Comparison of ENCODE assay signal across 14 cellular contexts in genomic region chr3:56849698-56850097, GRCh38. TPM values are rescaled to one million over a fixed set of nuclear protein-coding genes. Genes with fewer than 3 reads are reported as not detected.
A peak's percentile ranks its signal among the peaks of the same experiment; 100 is the strongest.
DNase-seq lines count a peak whose midpoint lies in the region; ATAC-seq and TF ChIP-seq lines count a peak whose summit lies in the region.
"Had no signal": no experiment of that assay in that cellular context is flagged by ENCODE, and none has a peak within 500 bp of the region (broad histone marks: within the 10 kb centered on the region; RNA-seq: fewer than 3 reads in every experiment).

No MANE protein-coding gene starts in this region.

- H3K9me3 ChIP-seq in DOHH2 (ENCODE audit: control insufficient read depth, insufficient read depth, low read length) (no peaks in the 10 kb centered on the region), mammary epithelial cell (replicated peaks; ENCODE audit: insufficient read depth, low read length) (no peaks in the 10 kb centered on the region), skeletal muscle tissue (ENCODE audit: control insufficient read depth in 3 of 3, low read length in 3 of 3) (no peaks in the 10 kb centered on the region)

- H3K4me1 ChIP-seq in DOHH2 (ENCODE audit: control insufficient read depth, low read length) (peaks cover 26% of the 10 kb centered on the region), mammary epithelial cell (ENCODE audit: insufficient read depth, low read length) (peaks cover 31% of the 10 kb centered on the region), skeletal muscle tissue (ENCODE audit: control insufficient read depth in 3 of 3, insufficient read depth in 3 of 3, low read length in 3 of 3) (no peaks in the 10 kb centered on the region)

- DNase-seq in mammary epithelial cell: no peak
- no peak for DNase-seq in nephron progenitor cell
- DNase-seq in NCI-H2227 treated with DMSO at 0.1 percent for 48 hours (lab: John Stamatoyannopoulos, UW): no peak
- no peak for DNase-seq in ecto neural progenitor cell (ENCODE audit: low spot score)
- no peak for DNase-seq in left colon
- DNase-seq: C1 segment of cervical spinal cord; Calu3; CD4-positive, alpha-beta T cell; DMS 273 treated with DMSO at 0.1 percent for 48 hours had no signal

- no peaks in the 10 kb centered on the region for H3K36me3 Mint-ChIP-seq in nephron progenitor cell (ENCODE audit: low read depth)

- peaks cover 6% of the 10 kb centered on the region for H3K4me1 Mint-ChIP-seq in nephron progenitor cell

- no peaks in the 10 kb centered on the region for H3K9me2 ChIP-seq in DOHH2 (replicated peaks; ENCODE audit: control insufficient read depth, low read length)

- no peak overlapping the region for H3K4me3 Mint-ChIP-seq in nephron progenitor cell
- H3K4me3 Mint-ChIP-seq: B cell; CD4-positive, alpha-beta T cell had no signal

- CTCF ChIA-PET in mammary epithelial cell (lab: Charles Lee; ENCODE audit: low non-redundant PET): interaction anchor here (0.7 kb wide), 1 partner anchor 196 kb away, joined by 7 read pairs; no protein-coding TSS in a partner anchor

- in situ Hi-C loops in mammary epithelial cell (cut with MboI; ENCODE audit: low sequenced_read_pairs in 2 of 2): no loop called here

- H4K20me1 ChIP-seq in DOHH2 (ENCODE audit: control insufficient read depth, insufficient read depth, low read depth, low read length) (no peaks in the 10 kb centered on the region), mammary epithelial cell (ENCODE audit: insufficient read depth, low read length) (no peaks in the 10 kb centered on the region)

- H3K79me2 ChIP-seq in DOHH2 (ENCODE audit: control insufficient read depth, low read length) (no peaks in the 10 kb centered on the region), mammary epithelial cell (ENCODE audit: insufficient read depth, low read length) (no peaks in the 10 kb centered on the region)

- H3K4me2 ChIP-seq in DOHH2 (ENCODE audit: low read length) (peak overlapping the region; percentile 28), mammary epithelial cell (ENCODE audit: insufficient read depth, low read depth, low read length) (no peak overlapping the region)

- ATAC-seq in left colon: no peak
- ATAC-seq: GM12878, HCT116 had no signal

- peak overlapping the region; percentile 37 for H3K27ac Mint-ChIP-seq in nephron progenitor cell
- H3K27ac Mint-ChIP-seq: B cell; CD4-positive, alpha-beta T cell had no signal

- WGBS in mammary epithelial cell (ENCODE audit: low coverage, missing lambda C conversion rate): 49% methylated on average over 7 of the region's 7 CpGs

- TF ChIP-seq CTCF in DOHH2 (IDR thresholded peaks at IDR 0.05; ENCODE audit: low read depth, low read length, poor library complexity, severe bottlenecking) (no peak), mammary epithelial cell (conservative IDR thresholded peaks at IDR 0.05 in 1 of 2, IDR thresholded peaks at IDR 0.05 in 1 of 2; ENCODE audit: extremely low read depth in 1 of 2, insufficient read depth in 1 of 2, low read depth in 1 of 2, low read length in 2 of 2) (no peak), nephron progenitor cell (IDR thresholded peaks at IDR 0.05) (no peak)

- H3K27me3 ChIP-seq in DOHH2 (ENCODE audit: control insufficient read depth, low read length): no peaks in the 10 kb centered on the region
- H3K27me3 ChIP-seq in mammary epithelial cell (ENCODE audit: insufficient read depth, low read length): no peaks in the 10 kb centered on the region
- no peaks in the 10 kb centered on the region for H3K27me3 ChIP-seq in skeletal muscle tissue (ENCODE audit: control insufficient read depth in 3 of 3, insufficient read depth in 3 of 3, low read length in 3 of 3)

- dilution Hi-C loops in mammary epithelial cell (cut with HindIII; ENCODE audit: low sequenced_read_pairs): no loop called here

- no peaks in the 10 kb centered on the region for H3F3A ChIP-seq in DOHH2 (ENCODE audit: control insufficient read depth, insufficient read depth)

- H3K9ac ChIP-seq in mammary epithelial cell (ENCODE audit: insufficient read depth, low read length) (no peak overlapping the region), skeletal muscle tissue (ENCODE audit: low read depth in 1 of 3, low read length in 3 of 3) (no peak overlapping the region)

- intact Hi-C loops in mammary epithelial cell (cut with micrococcal nuclease) (loop anchor here (5.0 kb wide), 1 partner anchor 47 kb away; the partner anchor contains the start of gene ARHGEF3), left colon (cut with DNase I, micrococcal nuclease) (no loop called here)

- H3K27me3 Mint-ChIP-seq in nephron progenitor cell (ENCODE audit: low read depth, poor library complexity): peaks cover 3% of the 10 kb centered on the region
- H3K27me3 Mint-ChIP-seq: B cell; CD4-positive, alpha-beta T cell had no signal

- no peaks in the 10 kb centered on the region for H3K9me3 Mint-ChIP-seq in nephron progenitor cell
- H3K9me3 Mint-ChIP-seq: CD4-positive, alpha-beta T cell had no signal

- no TSS peak for BruUV-seq in mammary epithelial cell (replicated peaks; lab: Mats Ljungman, UMichigan)

- no peaks in the 10 kb centered on the region for H3K36me3 ChIP-seq in DOHH2 (ENCODE audit: control insufficient read depth, low read length)
- H3K36me3 ChIP-seq in mammary epithelial cell (ENCODE audit: insufficient read depth, low read length): no peaks in the 10 kb centered on the region
- no peaks in the 10 kb centered on the region for H3K36me3 ChIP-seq in skeletal muscle tissue (ENCODE audit: control insufficient read depth in 3 of 3, insufficient read depth in 3 of 3, low read length in 3 of 3)

- H2AFZ ChIP-seq in mammary epithelial cell (ENCODE audit: low read depth, low read length): peak overlapping the region; percentile 50

- no peak overlapping the region for H3K27ac ChIP-seq in DOHH2 (ENCODE audit: low read depth, low read length)
- H3K27ac ChIP-seq in mammary epithelial cell (ENCODE audit: insufficient read depth, low read depth, low read length): no peak overlapping the region
- peak overlapping the region; percentile 22 for H3K27ac ChIP-seq in skeletal muscle tissue (ENCODE audit: low read depth, low read length)

- H3K4me3 ChIP-seq in DOHH2 (ENCODE audit: low read length): no peak overlapping the region
- H3K4me3 ChIP-seq in mammary epithelial cell (replicated peaks in 1 of 3; ENCODE audit: insufficient read depth in 1 of 3, low read depth in 2 of 3, low read length in 3 of 3): no peak overlapping the region
- H3K4me3 ChIP-seq in skeletal muscle tissue (ENCODE audit: low read length in 3 of 3): no peak overlapping the region
- H3K4me3 ChIP-seq: GM12878 had no signal

RNA-seq across cellular contexts. Expression of gene ARHGEF3, which starts 47.9 kb away (rescaled TPM):
- total RNA-seq in mammary epithelial cell (10 to 100 TPM; 17.5 to 43.7 TPM), skeletal muscle tissue (32.9 TPM), left colon (10 to 100 TPM; 14.8 to 20.0 TPM)
- polyA plus RNA-seq in mammary epithelial cell: 30.8 TPM
- polyA minus RNA-seq in mammary epithelial cell: 44.5 TPM
